Comparison of ENCODE assay signal across 8 cellular contexts in the genomic region with DNA sequence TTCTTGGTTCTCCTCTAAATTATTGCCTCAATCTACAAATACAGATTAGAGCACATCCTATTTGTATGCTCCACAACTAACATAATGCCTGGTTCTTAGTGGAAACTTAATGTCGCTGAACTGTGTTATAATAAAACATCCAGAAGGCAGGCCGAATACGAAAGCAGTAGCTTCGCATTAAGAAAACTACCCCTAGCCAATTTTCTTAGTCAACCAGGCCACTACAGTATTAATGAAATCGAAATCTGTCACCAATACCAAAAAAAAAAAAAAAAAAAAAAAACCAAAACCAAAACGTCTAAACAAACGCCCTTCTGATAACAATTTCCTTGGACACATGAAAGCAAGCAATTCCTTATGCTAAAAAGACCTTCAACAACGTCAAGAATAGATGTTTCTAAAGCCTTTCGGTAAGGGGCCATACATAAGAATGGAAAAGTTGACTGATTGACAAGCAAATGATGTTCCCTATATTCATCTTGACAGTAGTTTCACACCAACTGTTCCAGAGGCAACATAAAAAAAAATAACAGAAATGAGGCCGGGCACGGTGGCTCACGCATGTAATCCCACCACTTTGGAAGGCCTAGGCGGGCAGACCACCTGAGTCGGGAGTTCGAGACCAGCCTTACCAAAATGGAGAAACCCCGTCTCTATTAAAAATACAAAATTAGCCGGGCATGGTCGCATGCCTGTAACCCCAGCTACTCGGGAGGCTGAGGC. TPM values are rescaled to one million over a fixed set of nuclear protein-coding genes. Genes with fewer than 3 reads are reported as not detected.
DNase-seq lines count a peak whose midpoint lies in the region; ATAC-seq, FAIRE-seq and TF ChIP-seq lines count a peak whose summit lies in the region.

No MANE protein-coding gene starts in this region.

- H3K9me3 ChIP-seq in heart right ventricle = no peaks in the 10 kb centered on the region
- no peaks in the 10 kb centered on the region for H3K9me3 ChIP-seq in keratinocyte (ENCODE audit: control insufficient read depth, low read depth, low read length)

- TF ChIP-seq CTCF in heart right ventricle (IDR thresholded peaks at IDR 0.05) (no peak), keratinocyte (optimal IDR thresholded peaks at IDR 0.05 in 1 of 3, IDR thresholded peaks at IDR 0.05 in 1 of 3, conservative IDR thresholded peaks at IDR 0.05 in 1 of 3; ENCODE audit: extremely low read depth in 1 of 3, insufficient read depth in 2 of 3, low read length in 3 of 3) (no peak)

- H3K36me3 Mint-ChIP-seq in activated naive CD8-positive, alpha-beta T cell = no peaks in the 10 kb centered on the region

- H3K4me3 ChIP-seq in heart right ventricle (peak overlapping the region; percentile 70 to 100 (median 92)), keratinocyte (ENCODE audit: control insufficient read depth in 2 of 3, extremely low read depth in 1 of 3, insufficient read depth in 2 of 3, low read depth in 1 of 3, low read length in 3 of 3) (peak overlapping the region; percentile 56 to 95 (median 79))

- no peaks in the 10 kb centered on the region for H3K27me3 Mint-ChIP-seq in activated naive CD8-positive, alpha-beta T cell
- H3K27me3 Mint-ChIP-seq in stimulated activated naive CD8-positive, alpha-beta T cell treated with anti-CD3 and anti-CD28 coated beads, Interleukin-15, amount 100 ng/mL, for 72 hours = no peaks in the 10 kb centered on the region

- peaks cover 50% of the 10 kb centered on the region for H3K4me1 Mint-ChIP-seq in activated naive CD8-positive, alpha-beta T cell (ENCODE audit: low read depth)
- peaks cover 53% of the 10 kb centered on the region for H3K4me1 Mint-ChIP-seq in stimulated activated naive CD8-positive, alpha-beta T cell treated with anti-CD3 and anti-CD28 coated beads, Interleukin-15, amount 100 ng/mL, for 72 hours

- peak overlapping the region; percentile 97 to 100 (median 99) for H3K27ac ChIP-seq in heart right ventricle
- peak overlapping the region; percentile 94 for H3K27ac ChIP-seq in keratinocyte (ENCODE audit: control insufficient read depth, insufficient read depth, low read length)

- H3K27me3 ChIP-seq in heart right ventricle = no peaks in the 10 kb centered on the region
- no peaks in the 10 kb centered on the region for H3K27me3 ChIP-seq in keratinocyte (ENCODE audit: control insufficient read depth, extremely low read depth, insufficient read depth, low read length)

- H3K9ac ChIP-seq in keratinocyte (ENCODE audit: control insufficient read depth, extremely low read depth, insufficient read depth, low read length) = peak overlapping the region; percentile 92

- H3K27ac Mint-ChIP-seq in activated naive CD8-positive, alpha-beta T cell = peak overlapping the region; percentile 88
- peak overlapping the region; percentile 95 to 97 for H3K27ac Mint-ChIP-seq in stimulated activated naive CD8-positive, alpha-beta T cell treated with anti-CD3 and anti-CD28 coated beads, Interleukin-15, amount 100 ng/mL, for 72 hours

- dilution Hi-C loops in keratinocyte (cut with MboI; ENCODE audit: extremely low pct_ligation_motif_present, low sequenced_read_pairs) = no loop called here

- H3K4me1 ChIP-seq in heart right ventricle = peaks cover 2 to 57% (median 46%) of the 10 kb centered on the region in 9 donors
- H3K4me1 ChIP-seq in keratinocyte (ENCODE audit: control insufficient read depth, extremely low read depth, insufficient read depth, low read length) = peaks cover 31% of the 10 kb centered on the region

- DNase-seq in heart right ventricle (no peak), Right ventricle myocardium superior (no peak), keratinocyte (ENCODE audit: low read depth, low spot score) (no peak), NOMO-1 (lab: John Stamatoyannopoulos, UW; ENCODE audit: unreplicated experiment in 2 of 2) (no peak)
- DNase-seq in stimulated activated naive CD8-positive, alpha-beta T cell treated with anti-CD3 and anti-CD28 coated beads, Interleukin-15, amount 100 ng/mL, for 72 hours = peak; percentile 13 to 23

- H4K20me1 ChIP-seq in keratinocyte (ENCODE audit: control insufficient read depth, extremely low read depth, insufficient read depth, low read length) = no peaks in the 10 kb centered on the region

- H3K4me3 Mint-ChIP-seq in activated naive CD8-positive, alpha-beta T cell = peak overlapping the region; percentile 92
- peak overlapping the region; percentile 89 to 94 for H3K4me3 Mint-ChIP-seq in stimulated activated naive CD8-positive, alpha-beta T cell treated with anti-CD3 and anti-CD28 coated beads, Interleukin-15, amount 100 ng/mL, for 72 hours

- H3K36me3 ChIP-seq in heart right ventricle (peaks cover 0 to 13% (median 0%) of the 10 kb centered on the region in 9 donors), keratinocyte (ENCODE audit: control insufficient read depth in 2 of 2, extremely low read depth in 1 of 2, insufficient read depth in 2 of 2, low read length in 2 of 2) (no peaks in the 10 kb centered on the region)

- H3K4me2 ChIP-seq in keratinocyte (ENCODE audit: control insufficient read depth, extremely low read depth, insufficient read depth, low read depth, low read length) = peak overlapping the region; percentile 83

- peaks cover 55% of the 10 kb centered on the region for H3K79me2 ChIP-seq in keratinocyte (ENCODE audit: control insufficient read depth, insufficient read depth, low read length)

- no peak for FAIRE-seq in keratinocyte (lab: Jason Lieb, UNC)

- WGBS in heart right ventricle, 2 donors = 9 to 19% methylated on average over 19 of the region's 19 CpGs

- H3K9me3 Mint-ChIP-seq in activated naive CD8-positive, alpha-beta T cell (ENCODE audit: low read depth) = no peaks in the 10 kb centered on the region
- H3K9me3 Mint-ChIP-seq in stimulated activated naive CD8-positive, alpha-beta T cell treated with anti-CD3 and anti-CD28 coated beads, Interleukin-15, amount 100 ng/mL, for 72 hours = no peaks in the 10 kb centered on the region

- H2AFZ ChIP-seq in keratinocyte (ENCODE audit: control insufficient read depth, low read length) = no peak overlapping the region

- ATAC-seq in heart right ventricle = no peak
- no peak for ATAC-seq in Right ventricle myocardium superior (ENCODE audit: poor library complexity)
- ATAC-seq in stimulated activated naive CD8-positive, alpha-beta T cell treated with anti-CD3 and anti-CD28 coated beads, Interleukin-15, amount 100 ng/mL, for 72 hours = no peak
- ATAC-seq in HG02884 (IDR thresholded peaks at IDR 0.05; ENCODE audit: unreplicated experiment) = no peak
- ATAC-seq in GM21423 (IDR thresholded peaks at IDR 0.05; ENCODE audit: unreplicated experiment) = no peak

- H3K9me1 ChIP-seq in keratinocyte (ENCODE audit: control insufficient read depth, extremely low read depth, insufficient read depth, low read length) = no peaks in the 10 kb centered on the region

- intact Hi-C loops in heart right ventricle (cut with DNase I) (loop anchor here in 7 of 10 donors (2.0 to 10.0 kb wide), 4 partner anchors 63 to 66 kb away; a partner anchor contains a TSS), Right ventricle myocardium superior (cut with DNase I) (loop anchor here (5.0 kb wide), 1 partner anchor 66 kb away; a partner anchor contains a TSS)

RNA-seq across cellular contexts. Expression of a gene that starts 1.3 kb away (rescaled TPM):
- total RNA-seq in heart right ventricle = 10 to 100 TPM; 13.0 to 28.9 (median 20.0) TPM
- polyA plus RNA-seq in heart right ventricle = 10 to 100 TPM in 1 of 2 donors, 1 to 10 TPM in 1; 4.3 to 11.0 TPM
- 15.0 TPM for total RNA-seq in Right ventricle myocardium superior
- polyA plus RNA-seq in keratinocyte = 13.8 to 22.8 TPM (median 21.6 TPM) in 3 replicates
- polyA plus RNA-seq in keratinocyte (2011; ENCODE audit: low read depth) = 5.8 TPM
- 7.9 and 14.8 TPM in 2 replicates for polyA plus RNA-seq in keratinocyte (2011; cell fraction: cytosol; rRNA removed)
- polyA plus RNA-seq in keratinocyte (2011; cell fraction: nucleus; rRNA removed) = 17.2 and 18.8 TPM in 2 replicates
- 15.7 and 17.1 TPM in 2 replicates for polyA plus RNA-seq in keratinocyte (2012; ENCODE audit: low replicate concordance)
- 19.8 to 39.0 TPM (median 23.3 TPM) in 3 replicates for polyA minus RNA-seq in keratinocyte
- polyA minus RNA-seq in keratinocyte (2011; cell fraction: cytosol; rRNA and poly(A)+ RNA removed) = 9.2 TPM
- polyA minus RNA-seq in keratinocyte (2011; cell fraction: nucleus; rRNA and poly(A)+ RNA removed) = 14.2 and 36.1 TPM in 2 replicates

Comparison
In these comparisons a context has a peak if more than half of its experiments do, and no peak if none do; other contexts are left out.
1. DNase-seq: peak in stimulated activated naive CD8-positive, alpha-beta T cell treated with anti-CD3 and anti-CD28 coated beads, Interleukin-15, amount 100 ng/mL, for 72 hours (2 of 2); none in heart right ventricle (0 of 2), Right ventricle myocardium superior (single experiment), keratinocyte (single experiment) and NOMO-1 (0 of 2).